ENCODE assay signal across 17 cellular contexts in the genomic region with DNA sequence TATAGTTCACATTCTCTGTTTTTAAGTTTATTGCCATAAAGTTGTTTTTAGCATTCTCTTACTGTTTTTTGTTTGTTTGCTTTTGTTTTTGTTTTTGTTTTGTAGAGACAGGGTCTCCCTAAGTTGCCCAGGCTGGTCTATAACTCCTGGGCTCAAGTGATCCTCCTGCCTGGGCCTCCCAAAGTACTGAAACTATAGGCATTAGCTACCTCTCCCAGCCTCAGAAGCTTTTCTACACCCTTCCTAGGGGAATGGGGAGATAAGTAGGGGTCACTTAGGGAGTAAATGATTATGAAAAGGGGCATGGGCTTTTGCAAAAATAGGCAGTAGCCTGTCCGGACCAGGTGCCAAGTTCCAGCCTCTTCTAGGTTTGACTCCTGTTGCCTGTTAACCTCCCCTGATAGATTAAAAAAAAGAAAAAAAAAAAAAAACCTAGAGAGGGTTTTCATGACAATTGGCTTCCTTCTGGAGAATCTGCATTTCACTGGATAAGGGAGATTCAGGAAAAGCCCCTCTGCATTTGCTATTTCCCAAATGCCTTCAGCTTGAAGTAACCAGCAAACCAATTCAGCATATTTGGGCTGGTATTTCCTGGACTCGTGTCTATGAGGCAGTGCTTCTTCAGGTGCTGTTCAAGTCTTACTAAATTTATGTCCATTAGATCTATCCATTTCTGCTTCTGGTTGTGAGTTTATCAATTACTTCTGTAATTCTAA.
"Had no signal": no experiment of that assay in that cellular context is flagged by ENCODE, and none has a peak within 500 bp of the region (broad histone marks: within the 10 kb centered on the region; RNA-seq: fewer than 3 reads in every experiment).

No MANE protein-coding gene starts in this region.

- H3K9me3 Mint-ChIP-seq: stimulated activated naive CD8-positive, alpha-beta T cell treated with anti-CD3 and anti-CD28 coated beads, Interleukin-15, amount 100 ng/mL, for 72 hours had no signal

- H3K36me3 ChIP-seq: colonic mucosa, esophagus squamous epithelium, spleen, tibial nerve, upper lobe of right lung had no signal

- H3K9me3 ChIP-seq: colonic mucosa, esophagus squamous epithelium, testis, tibial nerve, upper lobe of right lung had no signal

- DNase-seq: colonic mucosa; dermis blood vessel endothelial cell; esophagus squamous epithelium; foreskin fibroblast; kidney glomerular epithelial cell; naive thymus-derived CD4-positive, alpha-beta T cell; posterior cingulate gyrus; spleen; stimulated activated CD4-positive, alpha-beta T cell treated with anti-CD3 and anti-CD28 coated beads, Interleukin-15, amount 100 ng/mL, for 24 hours; stimulated activated CD4-positive, alpha-beta T cell treated with anti-CD3 and anti-CD28 coated beads, Interleukin-1b, Interleukin-23, amount 100 ng/mL, for 48 hours; stimulated activated CD4-positive, alpha-beta T cell treated with anti-CD3 and anti-CD28 coated beads, Interleukin-4, amount 100 ng/mL, for 24 hours; stimulated activated naive B cell treated with anti-CD40 and anti-IgM and Interleukin-4, amounts not matched to agents 10 μg/mL and 1 μg/mL and 100 μg/mL, for 72 hours; stimulated activated naive CD8-positive, alpha-beta T cell treated with anti-CD3 and anti-CD28 coated beads, Interleukin-15, amount 100 ng/mL, for 72 hours; testis; upper lobe of right lung had no signal

- ATAC-seq: naive thymus-derived CD4-positive, alpha-beta T cell; sciatic nerve; stimulated activated naive B cell treated with anti-CD40 and anti-IgM and Interleukin-4, amounts not matched to agents 10 μg/mL and 1 μg/mL and 100 μg/mL, for 72 hours; stimulated activated naive CD8-positive, alpha-beta T cell treated with anti-CD3 and anti-CD28 coated beads, Interleukin-15, amount 100 ng/mL, for 72 hours; upper lobe of right lung had no signal

- H3K4me1 Mint-ChIP-seq: stimulated activated naive CD8-positive, alpha-beta T cell treated with anti-CD3 and anti-CD28 coated beads, Interleukin-15, amount 100 ng/mL, for 72 hours had no signal

- H3K4me1 ChIP-seq: colonic mucosa, esophagus squamous epithelium, spleen, testis, tibial nerve, upper lobe of right lung had no signal

- H3K27me3 ChIP-seq: colonic mucosa, esophagus squamous epithelium, spleen, testis, tibial nerve, upper lobe of right lung had no signal

- H3K4me3 Mint-ChIP-seq: naive thymus-derived CD4-positive, alpha-beta T cell; stimulated activated naive B cell treated with anti-CD40 and anti-IgM and Interleukin-4, amounts not matched to agents 10 μg/mL and 1 μg/mL and 100 μg/mL, for 72 hours; stimulated activated naive CD8-positive, alpha-beta T cell treated with anti-CD3 and anti-CD28 coated beads, Interleukin-15, amount 100 ng/mL, for 72 hours had no signal

- H3K4me3 ChIP-seq: colonic mucosa, esophagus squamous epithelium, spleen, testis, tibial nerve, upper lobe of right lung had no signal

- H3K27ac Mint-ChIP-seq: naive thymus-derived CD4-positive, alpha-beta T cell; stimulated activated naive B cell treated with anti-CD40 and anti-IgM and Interleukin-4, amounts not matched to agents 10 μg/mL and 1 μg/mL and 100 μg/mL, for 72 hours had no signal
